8 cellular contexts compared by ENCODE assay signal in the genomic region with DNA sequence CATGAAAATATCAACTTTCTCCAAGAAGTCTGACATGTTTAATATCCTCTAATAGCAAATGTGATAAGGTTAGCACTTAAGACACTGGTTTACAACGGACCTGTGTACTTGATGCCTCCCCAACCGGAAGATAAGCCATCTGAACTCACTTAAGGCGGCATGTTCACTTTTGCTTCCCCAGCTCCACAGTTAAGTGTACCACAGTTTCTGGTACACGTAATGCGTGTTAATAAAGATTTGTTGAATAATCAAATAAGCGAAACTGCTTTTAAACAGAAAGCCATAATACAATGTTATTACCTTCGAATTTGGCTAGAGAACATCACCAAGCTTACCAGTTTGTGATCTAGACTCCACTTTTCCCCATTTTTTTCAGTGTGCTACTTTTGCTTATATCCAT.
DNase-seq lines count a peak whose midpoint lies in the region; ATAC-seq and TF ChIP-seq lines count a peak whose summit lies in the region.

No MANE protein-coding gene starts in this region.

- H3K4me2 ChIP-seq in BLaER1 = peak overlapping the region; percentile 90

- H3K27ac ChIP-seq in BLaER1 (peak overlapping the region; percentile 100), HUES6 (ENCODE audit: low read depth, low read length) (0 out of 2 replicates have a peak overlapping the region, but pooled peaks have one; percentile 96)

- TF ChIP-seq CTCF in astrocyte of the spinal cord (IDR thresholded peaks at IDR 0.05; ENCODE audit: low read depth, low read length) = no peak

- H3K9me3 ChIP-seq in BLaER1 = no peaks in the 10 kb centered on the region
- no peaks in the 10 kb centered on the region for H3K9me3 ChIP-seq in HUES6 (ENCODE audit: control insufficient read depth, insufficient read depth, low read depth, low read length)
- H3K9me3 ChIP-seq in mucosa of stomach (ENCODE audit: control insufficient read depth, low read length) = no peaks in the 10 kb centered on the region

- peaks cover 6% of the 10 kb centered on the region; the same call in 1 of the 2 replicates for H3K36me3 ChIP-seq in BLaER1
- H3K36me3 ChIP-seq in HUES6 (ENCODE audit: control insufficient read depth, insufficient read depth, low read length) = no peaks in the 10 kb centered on the region
- no peaks in the 10 kb centered on the region for H3K36me3 ChIP-seq in mucosa of stomach (ENCODE audit: control insufficient read depth, insufficient read depth, low read length)

- H3K27me3 ChIP-seq in BLaER1 = no peaks in the 10 kb centered on the region
- H3K27me3 ChIP-seq in HUES6 (ENCODE audit: control insufficient read depth, insufficient read depth, low read length) = no peaks in the 10 kb centered on the region
- no peaks in the 10 kb centered on the region for H3K27me3 ChIP-seq in mucosa of stomach (ENCODE audit: control insufficient read depth, insufficient read depth, low read length)

- H3K4me3 ChIP-seq in BLaER1 (peak overlapping the region; percentile 97), HUES6 (ENCODE audit: low read depth, low read length) (peak overlapping the region; percentile 96), astrocyte of the spinal cord (ENCODE audit: low read depth, low read length) (peak overlapping the region; percentile 82), mucosa of stomach (ENCODE audit: low read length) (peak overlapping the region; percentile 64)

- peak overlapping the region; percentile 100 for H3K9ac ChIP-seq in BLaER1
- H3K9ac ChIP-seq in HUES6 (ENCODE audit: low read length) = peak overlapping the region; percentile 14
- peak overlapping the region; percentile 99 for H3K9ac ChIP-seq in mucosa of stomach (ENCODE audit: low read length)

- in situ Hi-C loops in astrocyte of the spinal cord (cut with HindIII; ENCODE audit: low sequenced_read_pairs) = no loop called here

- DNase-seq in astrocyte of the spinal cord (ENCODE audit: low read depth, low spot score) (no peak), NCI-H2196 treated with DMSO at 0.1 percent for 48 hours (lab: John Stamatoyannopoulos, UW; ENCODE audit: unreplicated experiment) (no peak)
- DNase-seq in stimulated activated CD4-positive, alpha-beta T cell treated with anti-CD3 and anti-CD28 coated beads, Interleukin-1b, Interleukin-23, amount 100 ng/mL, for 48 hours = no peak

- ATAC-seq in GM18517 (IDR thresholded peaks at IDR 0.05; ENCODE audit: unreplicated experiment) (no peak), HG03565 (IDR thresholded peaks at IDR 0.05; ENCODE audit: unreplicated experiment) (no peak)

- peaks cover 20% of the 10 kb centered on the region for H4K20me1 ChIP-seq in BLaER1

- peaks cover 19% of the 10 kb centered on the region for H3K4me1 ChIP-seq in BLaER1
- H3K4me1 ChIP-seq in HUES6 (ENCODE audit: control insufficient read depth, insufficient read depth, low read length) = peaks cover 9% of the 10 kb centered on the region
- H3K4me1 ChIP-seq in mucosa of stomach (ENCODE audit: control insufficient read depth, insufficient read depth, low read length) = peaks cover 7% of the 10 kb centered on the region

Comparison
In these comparisons a context has a peak if more than half of its experiments do, and no peak if none do; other contexts are left out.
1. H3K9ac ChIP-seq: peak in every context shown above with its lines; median percentile 100 in BLaER1; 99 in mucosa of stomach; 14 in HUES6.